ENCODE assay signal across 8 cellular contexts in genomic region chr4:154743683-154744340, GRCh38.
DNase-seq lines count a peak whose midpoint lies in the region; ATAC-seq, FAIRE-seq and TF ChIP-seq lines count a peak whose summit lies in the region.

Gene LRAT (plus strand): TSS chr4:154744000. CDS start chr4:154744327, 327 bp downstream.

- no peak for FAIRE-seq in D721Med (lab: Jason Lieb, UNC)

- peaks cover 2% of the 10 kb centered on the region for H3K36me3 Mint-ChIP-seq in central memory CD8-positive, alpha-beta T cell (ENCODE audit: insufficient read depth)

- peak within 1 kb of the TSS; percentile 78 for H3K4me3 Mint-ChIP-seq in central memory CD8-positive, alpha-beta T cell

- no peak for TF ChIP-seq CTCF in D721Med (IDR thresholded peaks at IDR 0.05; ENCODE audit: insufficient read depth, missing control alignments)

- DNase-seq in D721Med (ENCODE audit: insufficient read length, low spot score) (peak; percentile 42), SKM-1 (lab: John Stamatoyannopoulos, UW; ENCODE audit: unreplicated experiment) (peak; percentile 7), kidney glomerular epithelial cell (lab: John Stamatoyannopoulos, UW) (peak; percentile 44), cerebellar nuclear complex (lab: John Stamatoyannopoulos, UW) (no peak), NK-92 (lab: John Stamatoyannopoulos, UW; ENCODE audit: unreplicated experiment) (no peak)
- DNase-seq in central memory CD8-positive, alpha-beta T cell (ENCODE audit: low spot score in 2 of 2) = no peak
- DNase-seq in stimulated activated CD4-positive, alpha-beta T cell treated with anti-CD3 and anti-CD28 coated beads, Interleukin-15, amount 100 ng/mL, for 24 hours = peak; percentile 63

- H3K9me3 Mint-ChIP-seq in central memory CD8-positive, alpha-beta T cell = no peaks in the 10 kb centered on the region

- ATAC-seq in HG02763 (IDR thresholded peaks at IDR 0.05; ENCODE audit: unreplicated experiment) = peak; percentile 54
- no peak for ATAC-seq in central memory CD8-positive, alpha-beta T cell (replicated peaks; ENCODE audit: extremely low read depth, poor library complexity, severe bottlenecking)

- peaks cover 71% of the 10 kb centered on the region for H3K27me3 Mint-ChIP-seq in central memory CD8-positive, alpha-beta T cell

- peaks cover 5% of the 10 kb centered on the region for H3K4me1 Mint-ChIP-seq in central memory CD8-positive, alpha-beta T cell

- H3K27ac Mint-ChIP-seq in central memory CD8-positive, alpha-beta T cell (ENCODE audit: low read depth) = no peak within 1 kb of the TSS

Comparison
In these comparisons a context has a peak if more than half of its experiments do, and no peak if none do; other contexts are left out.
1. DNase-seq: peak in D721Med (single experiment), SKM-1 (single experiment), kidney glomerular epithelial cell (single experiment) and stimulated activated CD4-positive, alpha-beta T cell treated with anti-CD3 and anti-CD28 coated beads, Interleukin-15, amount 100 ng/mL, for 24 hours (single experiment); none in central memory CD8-positive, alpha-beta T cell (0 of 2), cerebellar nuclear complex (0 of 2) and NK-92 (single experiment).